Comparison of ENCODE assay signal across 19 cellular contexts in genomic region chr5:149235841-149236240, GRCh38. TPM values are rescaled to one million over a fixed set of nuclear protein-coding genes. Genes with fewer than 3 reads are reported as not detected.
A peak's percentile ranks its signal among the peaks of the same experiment; 100 is the strongest.
DNase-seq lines count a peak whose midpoint lies in the region; ATAC-seq, FAIRE-seq and TF ChIP-seq lines count a peak whose summit lies in the region.
"Had no signal": no experiment of that assay in that cellular context is flagged by ENCODE, and none has a peak within 500 bp of the region (broad histone marks: within the 10 kb centered on the region; RNA-seq: fewer than 3 reads in every experiment).

No MANE protein-coding gene starts in this region.

- H3K4me3 ChIP-seq in mammary epithelial cell (replicated peaks in 1 of 3; ENCODE audit: insufficient read depth in 1 of 3, low read depth in 2 of 3, low read length in 3 of 3) (no peak overlapping the region), heart left ventricle (no peak overlapping the region), kidney (ENCODE audit: low read length in 2 of 2) (no peak overlapping the region)
- H3K4me3 ChIP-seq: BLaER1, SJSA1 had no signal

- CTCF ChIA-PET in MCF 10A (lab: Yijun Ruan, JAX) (interaction anchor here (0.6 to 23.1 kb wide), 8 partner anchors 12 to 501 kb away, joined by 3 to 426 read pairs (median 5); partner anchors contain the start of gene ABLIM3), mammary epithelial cell (lab: Charles Lee; ENCODE audit: low non-redundant PET) (interaction anchor here (0.6 kb wide), 1 partner anchor 17 kb away, joined by 15 read pairs; no protein-coding TSS in a partner anchor), T-cell (lab: Charles Lee) (no interaction called here)

- H3K27ac ChIP-seq in mammary epithelial cell (ENCODE audit: insufficient read depth, low read depth, low read length), result no peak overlapping the region
- peak overlapping the region in 3 of 12 donors; percentile 2 to 39 (median 17) for H3K27ac ChIP-seq in heart left ventricle
- no peak overlapping the region for H3K27ac ChIP-seq in kidney (ENCODE audit: low read depth in 2 of 2, low read length in 2 of 2)
- H3K27ac ChIP-seq: BLaER1, SJSA1 had no signal

- peak; percentile 33 for DNase-seq in MCF 10A (ENCODE audit: unreplicated experiment)
- no peak for DNase-seq in mammary epithelial cell
- DNase-seq in heart left ventricle, result peak in 4 of 5 donors; percentile 64 to 74 (median 66)
- DNase-seq in mesenteric fat pad (ENCODE audit: low spot score), result peak; percentile 57
- DNase-seq in activated T-cell treated with anti-CD3 and anti-CD28 coated beads, Interleukin-2, amount 50 U/mL, for 4 hours, result no peak
- no peak for DNase-seq in T-cell
- DNase-seq in kidney, result no peak
- no peak for DNase-seq in chondrocyte (ENCODE audit: low spot score)
- DNase-seq: 8988T; CD8-positive, alpha-beta T cell; H9; Kasumi-1; NCI-H187; NCI-H69; OCI-M1; RPMI8226 had no signal

- no peaks in the 10 kb centered on the region for H3K79me2 ChIP-seq in mammary epithelial cell (ENCODE audit: insufficient read depth, low read length)

- no peak overlapping the region for H2AFZ ChIP-seq in mammary epithelial cell (ENCODE audit: low read depth, low read length)

- no peak for TF ChIP-seq POLR2A in heart left ventricle (IDR thresholded peaks at IDR 0.05)

- FAIRE-seq in kidney (lab: Jason Lieb, UNC), result no peak

- H3K4me1 Mint-ChIP-seq in MCF 10A (ENCODE audit: insufficient read depth, unreplicated experiment) (no peaks in the 10 kb centered on the region), T-cell (peaks cover 27 to 43% (median 28%) of the 10 kb centered on the region in 3 donors), chondrocyte (ENCODE audit: low read depth) (peaks cover 4% of the 10 kb centered on the region)
- peaks cover 24% of the 10 kb centered on the region for H3K4me1 Mint-ChIP-seq in activated T-cell treated with anti-CD3 and anti-CD28 coated beads, Interleukin-2, amount 50 U/mL, for 4 hours (ENCODE audit: low read depth)

- H3K4me2 ChIP-seq in mammary epithelial cell (ENCODE audit: insufficient read depth, low read depth, low read length), result no peak overlapping the region
- H3K4me2 ChIP-seq: BLaER1 had no signal

- intact Hi-C loops in MCF 10A (cut with micrococcal nuclease), result no loop called here
- intact Hi-C loops in mammary epithelial cell (cut with micrococcal nuclease), result no loop called here
- intact Hi-C loops in heart left ventricle (cut with DNase I), result no loop called here
- intact Hi-C loops in kidney (cut with DNase I), result loop anchor here (10.0 kb wide), 1 partner anchor 101 kb away; no protein-coding TSS in a partner anchor

- no peaks in the 10 kb centered on the region for H3K27me3 ChIP-seq in mammary epithelial cell (ENCODE audit: insufficient read depth, low read length)
- H3K27me3 ChIP-seq in heart left ventricle, result no peaks in the 10 kb centered on the region
- H3K27me3 ChIP-seq: BLaER1, SJSA1 had no signal

- POLR2A ChIA-PET in MCF 10A (lab: Yijun Ruan, JAX), result interaction anchor here (0.9 kb wide), 1 partner anchor 7 kb away, joined by 3 read pairs; no protein-coding TSS in a partner anchor
- POLR2A ChIA-PET in T-cell (lab: Charles Lee), result no interaction called here

- H4K20me1 ChIP-seq in mammary epithelial cell (ENCODE audit: insufficient read depth, low read length), result no peaks in the 10 kb centered on the region
- H4K20me1 ChIP-seq: BLaER1 had no signal

- ATAC-seq in heart left ventricle (peak; percentile 85 to 91 (median 87)), T-cell (replicated peaks in 1 of 4) (no peak)
- no peak for ATAC-seq in activated T-cell treated with anti-CD3 and anti-CD28 coated beads, Interleukin-2, amount 50 U/mL, for 4 hours
- ATAC-seq: CD8-positive, alpha-beta T cell had no signal

- no peak overlapping the region for H3K4me3 Mint-ChIP-seq in MCF 10A (ENCODE audit: unreplicated experiment)
- H3K4me3 Mint-ChIP-seq in activated T-cell treated with anti-CD3 and anti-CD28 coated beads, Interleukin-2, amount 50 U/mL, for 4 hours, result no peak overlapping the region
- no peak overlapping the region for H3K4me3 Mint-ChIP-seq in T-cell
- H3K4me3 Mint-ChIP-seq in chondrocyte (ENCODE audit: unreplicated experiment), result no peak overlapping the region
- H3K4me3 Mint-ChIP-seq: CD8-positive, alpha-beta T cell; H9; IgD-negative memory B cell had no signal

- H3K9ac ChIP-seq in mammary epithelial cell (ENCODE audit: insufficient read depth, low read length) (no peak overlapping the region), kidney (ENCODE audit: low read length in 2 of 2) (no peak overlapping the region)
- H3K9ac ChIP-seq: BLaER1 had no signal

- TF ChIP-seq CTCF in MCF 10A (IDR thresholded peaks at IDR 0.05; ENCODE audit: unreplicated experiment), result no peak
- no peak for TF ChIP-seq CTCF in mammary epithelial cell (conservative IDR thresholded peaks at IDR 0.05 in 1 of 2, IDR thresholded peaks at IDR 0.05 in 1 of 2; ENCODE audit: extremely low read depth in 1 of 2, insufficient read depth in 1 of 2, low read depth in 1 of 2, low read length in 2 of 2)
- no peak for TF ChIP-seq CTCF in heart left ventricle (IDR thresholded peaks at IDR 0.05)
- no peak for TF ChIP-seq CTCF in kidney (IDR thresholded peaks at IDR 0.05; ENCODE audit: borderline replicate concordance, extremely low read depth, insufficient read depth)
- TF ChIP-seq CTCF in chondrocyte (IDR thresholded peaks at IDR 0.05), result no peak

- dilution Hi-C loops in mammary epithelial cell (cut with HindIII; ENCODE audit: low sequenced_read_pairs), result no loop called here

- in situ Hi-C loops in mammary epithelial cell (cut with MboI; ENCODE audit: low sequenced_read_pairs in 2 of 2), result loop anchor here (25.0 kb wide), 2 partner anchors 99 to 799 kb away; partner anchors contain the start of gene ABLIM3 (in 1 of the 2)

- no peaks in the 10 kb centered on the region for H3K4me1 ChIP-seq in mammary epithelial cell (ENCODE audit: insufficient read depth, low read length)
- peaks cover 0 to 21% (median 3%) of the 10 kb centered on the region in 12 donors for H3K4me1 ChIP-seq in heart left ventricle
- H3K4me1 ChIP-seq in kidney (ENCODE audit: control insufficient read depth in 1 of 2, insufficient read depth in 1 of 2, low read depth in 1 of 2, low read length in 2 of 2), result no peaks in the 10 kb centered on the region
- H3K4me1 ChIP-seq: SJSA1 had no signal

- no peaks in the 10 kb centered on the region for H3K9me3 Mint-ChIP-seq in MCF 10A (ENCODE audit: unreplicated experiment)
- no peaks in the 10 kb centered on the region for H3K9me3 Mint-ChIP-seq in activated T-cell treated with anti-CD3 and anti-CD28 coated beads, Interleukin-2, amount 50 U/mL, for 4 hours
- H3K9me3 Mint-ChIP-seq in T-cell, result peaks cover 0 to 3% (median 0%) of the 10 kb centered on the region in 3 donors
- no peaks in the 10 kb centered on the region for H3K9me3 Mint-ChIP-seq in chondrocyte (ENCODE audit: low read depth)
- H3K9me3 Mint-ChIP-seq: CD8-positive, alpha-beta T cell; H9; IgD-negative memory B cell had no signal

- H3K36me3 ChIP-seq in mammary epithelial cell (ENCODE audit: insufficient read depth, low read length) (peaks cover 5% of the 10 kb centered on the region), heart left ventricle (peaks cover 0 to 97% (median 84%) of the 10 kb centered on the region in 9 donors), kidney (ENCODE audit: control insufficient read depth in 1 of 2, insufficient read depth in 2 of 2, low read length in 2 of 2) (peaks cover 6 to 19% of the 10 kb centered on the region in 2 donors)
- H3K36me3 ChIP-seq: BLaER1 had no signal

- BruUV-seq in MCF 10A (replicated peaks; lab: Mats Ljungman, UMichigan), result no TSS peak
- BruUV-seq in mammary epithelial cell (replicated peaks; lab: Mats Ljungman, UMichigan), result no TSS peak

- H3K27me3 Mint-ChIP-seq in MCF 10A (ENCODE audit: insufficient read depth, unreplicated experiment) (no peaks in the 10 kb centered on the region), T-cell (peaks cover 7 to 9% of the 10 kb centered on the region in 2 donors), chondrocyte (ENCODE audit: low read depth) (peaks cover 26% of the 10 kb centered on the region)
- peaks cover 5% of the 10 kb centered on the region for H3K27me3 Mint-ChIP-seq in activated T-cell treated with anti-CD3 and anti-CD28 coated beads, Interleukin-2, amount 50 U/mL, for 4 hours (ENCODE audit: low read depth)

- H3K27ac Mint-ChIP-seq in MCF 10A (ENCODE audit: low read depth, unreplicated experiment), result no peak overlapping the region
- H3K27ac Mint-ChIP-seq in T-cell, result no peak overlapping the region
- no peak overlapping the region for H3K27ac Mint-ChIP-seq in chondrocyte (ENCODE audit: unreplicated experiment)
- H3K27ac Mint-ChIP-seq: CD8-positive, alpha-beta T cell; H9; IgD-negative memory B cell had no signal

- H3K36me3 Mint-ChIP-seq in MCF 10A (ENCODE audit: insufficient read depth, unreplicated experiment), result peaks cover 76% of the 10 kb centered on the region
- H3K36me3 Mint-ChIP-seq in activated T-cell treated with anti-CD3 and anti-CD28 coated beads, Interleukin-2, amount 50 U/mL, for 4 hours (ENCODE audit: insufficient read depth), result no peaks in the 10 kb centered on the region
- H3K36me3 Mint-ChIP-seq in T-cell, result no peaks in the 10 kb centered on the region
- H3K36me3 Mint-ChIP-seq in chondrocyte (ENCODE audit: low read depth), result peaks cover 11% of the 10 kb centered on the region
- H3K36me3 Mint-ChIP-seq: CD8-positive, alpha-beta T cell; IgD-negative memory B cell had no signal

- H3K9me3 ChIP-seq in mammary epithelial cell (replicated peaks; ENCODE audit: insufficient read depth, low read length) (no peaks in the 10 kb centered on the region), heart left ventricle (no peaks in the 10 kb centered on the region), kidney (ENCODE audit: control insufficient read depth in 1 of 2, low read length in 2 of 2) (no peaks in the 10 kb centered on the region)
- H3K9me3 ChIP-seq: BLaER1, SJSA1 had no signal

RNA-seq across cellular contexts. Expression of gene AFAP1L1, which starts 35.8 kb away (rescaled TPM):
- 4.8 TPM in 2 replicates for total RNA-seq in MCF 10A (2022)
- 10 to 100 TPM; 19.0 to 23.2 TPM for total RNA-seq in mammary epithelial cell
- polyA plus RNA-seq in mammary epithelial cell, result 6.3 TPM
- polyA minus RNA-seq in mammary epithelial cell, result 18.6 TPM
- 10 to 100 TPM; 30.4 to 57.7 (median 45.0) TPM for total RNA-seq in heart left ventricle
- polyA plus RNA-seq in heart left ventricle, result 10 to 100 TPM; 32.2 to 49.5 TPM
- 49.3 TPM for total RNA-seq in mesenteric fat pad
- under 1 TPM in 2 of 3 donors, not detected in 1; 0.08 to 0.21 TPM for total RNA-seq in activated T-cell treated with anti-CD3 and anti-CD28 coated beads, Interleukin-2, amount 50 U/mL, for 4 hours
- under 1 TPM; 0.20 to 0.99 (median 0.50) TPM for total RNA-seq in T-cell
- total RNA-seq in kidney, result 14.8 TPM
- polyA plus RNA-seq in kidney (ENCODE audit: insufficient read depth, low read depth, low replicate concordance), result 4.8 TPM
- total RNA-seq in chondrocyte, result 1.5 to 9.8 TPM (median 8.3 TPM) in 3 replicates
- polyA plus RNA-seq: IgD-negative memory B cell had no signal

Comparison
In these comparisons a context has a peak if more than half of its experiments do, and no peak if none do; other contexts are left out.
1. DNase-seq: peak in MCF 10A (single experiment), heart left ventricle (4 of 5) and mesenteric fat pad (single experiment); none in mammary epithelial cell (single experiment), activated T-cell treated with anti-CD3 and anti-CD28 coated beads, Interleukin-2, amount 50 U/mL, for 4 hours (single experiment), T-cell (0 of 34), kidney (single experiment) and chondrocyte (single experiment).
2. ATAC-seq: peak in heart left ventricle (4 of 4); none in activated T-cell treated with anti-CD3 and anti-CD28 coated beads, Interleukin-2, amount 50 U/mL, for 4 hours (0 of 2) and T-cell (0 of 4).
3. CTCF ChIA-PET loops: an anchor here in MCF 10A (0.6 to 23.1 kb wide) and mammary epithelial cell (0.6 kb wide); none called in T-cell.